2 cellular contexts compared by ENCODE assay signal in genomic region chr2:77813614-77814013, GRCh38.
TF ChIP-seq lines count a peak whose summit lies in the region.

No MANE protein-coding gene starts in this region.

TF ChIP-seq in GM23338, 12 proteins besides CTCF, POLR2A, EP300 and RAD21 (continued from another document):
- TF ChIP-seq ZNF462 (CRISPR knock-in tag; IDR thresholded peaks at IDR 0.05) (no peak), REST (IDR thresholded peaks at IDR 0.05; ENCODE audit: unreplicated experiment) (no peak), ZNF331 (CRISPR knock-in tag; IDR thresholded peaks at IDR 0.05; ENCODE audit: low read depth) (no peak), CREB1 (CRISPR knock-in tag; IDR thresholded peaks at IDR 0.05; ENCODE audit: low read depth) (no peak), POLR2AphosphoS5 (IDR thresholded peaks at IDR 0.05; ENCODE audit: low read depth) (no peak), EZH2 (IDR thresholded peaks at IDR 0.05; ENCODE audit: low read depth, unreplicated experiment) (no peak), STAT1 (IDR thresholded peaks at IDR 0.05; ENCODE audit: unreplicated experiment) (no peak), ZNF114 (CRISPR knock-in tag; IDR thresholded peaks at IDR 0.05) (no peak), EZH2phosphoT487 (IDR thresholded peaks at IDR 0.05; ENCODE audit: unreplicated experiment) (no peak), NANOG (IDR thresholded peaks at IDR 0.05; ENCODE audit: borderline replicate concordance) (no peak)

TF ChIP-seq in H1, 55 proteins besides CTCF, POLR2A, EP300 and RAD21 (continued from another document):
- TF ChIP-seq TBP (IDR thresholded peaks at IDR 0.05; ENCODE audit: low read depth, low read length) (no peak), BRCA1 (IDR thresholded peaks at IDR 0.05; ENCODE audit: low read depth, low read length) (no peak), RFX5 (IDR thresholded peaks at IDR 0.05; ENCODE audit: borderline replicate concordance, low read depth, low read length) (no peak), SIRT6 (IDR thresholded peaks at IDR 0.05; ENCODE audit: low read length) (no peak), EZH2 (IDR thresholded peaks at IDR 0.05; ENCODE audit: low read depth, low read length, severe bottlenecking) (no peak), BACH1 (IDR thresholded peaks at IDR 0.05; ENCODE audit: low read length) (no peak)
